ENCODE assay signal across 1 cellular context in genomic region chr1:172941456-172941855, GRCh38.
TF ChIP-seq lines count a peak whose summit lies in the region.

No MANE protein-coding gene starts in this region.

TF ChIP-seq in IMR-90, 13 proteins besides CTCF, POLR2A, EP300 and RAD21 (continued from another document):
- TF ChIP-seq MAFK (IDR thresholded peaks at IDR 0.05; ENCODE audit: low read depth, low read length): no peak
- no peak for TF ChIP-seq MXI1 (IDR thresholded peaks at IDR 0.05; ENCODE audit: borderline replicate concordance, low read depth, low read length)
- TF ChIP-seq SMC3 (IDR thresholded peaks at IDR 0.05; ENCODE audit: low read depth, low read length): no peak
- no peak for TF ChIP-seq NFE2L2 (IDR thresholded peaks at IDR 0.05; ENCODE audit: low read depth, low read length)
- no peak for TF ChIP-seq CEBPB (IDR thresholded peaks at IDR 0.05; ENCODE audit: low read depth, low read length)
- no peak for TF ChIP-seq USF2 (IDR thresholded peaks at IDR 0.05; ENCODE audit: low read depth, low read length)
- TF ChIP-seq BHLHE40 (IDR thresholded peaks at IDR 0.05; ENCODE audit: low read depth, low read length): no peak
- no peak for TF ChIP-seq ELK1 (IDR thresholded peaks at IDR 0.05; ENCODE audit: borderline replicate concordance, low read depth, low read length)
- no peak for TF ChIP-seq RCOR1 (IDR thresholded peaks at IDR 0.05; ENCODE audit: insufficient replicate concordance, low read length)
